22 cellular contexts compared by ENCODE assay signal in the genomic region with DNA sequence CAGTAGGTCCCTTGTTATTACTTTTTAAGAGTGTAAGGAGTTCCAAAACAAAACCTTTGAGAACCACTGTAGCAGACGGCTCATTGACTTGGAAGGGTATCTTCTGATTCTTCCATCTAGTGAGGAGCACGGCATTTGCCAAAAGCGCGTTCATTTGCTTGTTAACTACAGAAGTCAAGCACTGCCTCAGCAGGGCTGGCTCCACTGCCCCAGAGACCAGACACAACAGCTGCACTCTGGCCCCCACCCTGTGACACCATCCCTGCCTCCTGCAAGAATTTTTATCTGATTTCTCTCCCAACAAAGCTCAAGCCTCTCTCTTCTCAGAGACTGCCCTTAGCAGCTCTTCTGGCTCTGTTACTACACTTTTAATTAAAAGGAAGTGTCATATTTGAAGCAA.
"Had no signal": no experiment of that assay in that cellular context is flagged by ENCODE, and none has a peak within 500 bp of the region (broad histone marks: within the 10 kb centered on the region; RNA-seq: fewer than 3 reads in every experiment).

No MANE protein-coding gene starts in this region.

- H3K4me3 ChIP-seq: esophagus squamous epithelium, tibial nerve, uterus had no signal

- ATAC-seq: T-cell had no signal

- H3K27me3 ChIP-seq: esophagus squamous epithelium, neutrophil, tibial nerve, uterus had no signal

- DNase-seq: activated CD4-positive, CD25-positive, alpha-beta regulatory T cell treated with anti-CD3 and anti-CD28 coated beads, Interleukin-2, amount 50 U/mL, for 72 hours; activated T-cell treated with anti-CD3 and anti-CD28 coated beads, Interleukin-2, amount 50 U/mL, for 1 hour; cortex of kidney; effector CD4-positive, alpha-beta T cell; esophagus squamous epithelium; foreskin fibroblast; hippocampal formation; retina; small intestine; stimulated activated CD4-positive, alpha-beta T cell treated with anti-CD3 and anti-CD28 coated beads, Interleukin-4, amount 100 ng/mL, for 4 hours; stimulated activated CD8-positive, alpha-beta memory T cell treated with anti-CD3 and anti-CD28 coated beads, Interleukin-4, amount 100 ng/mL, for 48 hours; stimulated activated naive CD4-positive, alpha-beta T cell treated with Interleukin-2 at 50 U/mL for 16 hours; substantia nigra; T-cell; T-helper 9 cell; uterus had no signal

- H3K4me1 Mint-ChIP-seq: activated naive CD4-positive, alpha-beta T cell treated with anti-CD3 and anti-CD28 coated beads, Interleukin-2, amount 50 U/mL, for 24 hours; central memory CD8-positive, alpha-beta T cell; T-cell had no signal

- H3K9me3 Mint-ChIP-seq: activated naive CD4-positive, alpha-beta T cell treated with anti-CD3 and anti-CD28 coated beads, Interleukin-2, amount 50 U/mL, for 24 hours; activated T-helper 2 cell treated with anti-CD3 and anti-CD28 coated beads, Interferon-gamma antibody, Interleukin-2, Interleukin-4, amounts not matched to agents 10 μg/mL and 5 μg/mL and 100 μg/mL, durations not matched to agents 14 hours and 24 hours and 36 hours; central memory CD8-positive, alpha-beta T cell; mesothelial cell of epicardium; T-cell had no signal

- H3K9me3 ChIP-seq: esophagus squamous epithelium, neutrophil, tibial nerve, uterus had no signal

- H3K27ac Mint-ChIP-seq: activated naive CD4-positive, alpha-beta T cell treated with anti-CD3 and anti-CD28 coated beads, Interleukin-2, amount 50 U/mL, for 24 hours; activated T-helper 2 cell treated with anti-CD3 and anti-CD28 coated beads, Interferon-gamma antibody, Interleukin-2, Interleukin-4, amounts not matched to agents 10 μg/mL and 5 μg/mL and 100 μg/mL, durations not matched to agents 14 hours and 24 hours and 36 hours; mesothelial cell of epicardium; T-cell had no signal

- H3K27me3 Mint-ChIP-seq: activated naive CD4-positive, alpha-beta T cell treated with anti-CD3 and anti-CD28 coated beads, Interleukin-2, amount 50 U/mL, for 24 hours; central memory CD8-positive, alpha-beta T cell; T-cell had no signal

- H3K4me1 ChIP-seq: esophagus squamous epithelium, tibial nerve, uterus had no signal

- H3K27ac ChIP-seq: esophagus squamous epithelium, neutrophil, tibial nerve, uterus had no signal

- H3K4me3 Mint-ChIP-seq: activated naive CD4-positive, alpha-beta T cell treated with anti-CD3 and anti-CD28 coated beads, Interleukin-2, amount 50 U/mL, for 24 hours; central memory CD8-positive, alpha-beta T cell; mesothelial cell of epicardium; T-cell had no signal

- H3K36me3 ChIP-seq: esophagus squamous epithelium, neutrophil, tibial nerve, uterus had no signal

- H3K36me3 Mint-ChIP-seq: activated naive CD4-positive, alpha-beta T cell treated with anti-CD3 and anti-CD28 coated beads, Interleukin-2, amount 50 U/mL, for 24 hours; mesothelial cell of epicardium; T-cell had no signal
